Comparison of ENCODE assay signal across 17 cellular contexts in genomic region chr2:86138736-86139625, GRCh38. TPM values are rescaled to one million over a fixed set of nuclear protein-coding genes. Genes with fewer than 3 reads are reported as not detected.
DNase-seq lines count a peak whose midpoint lies in the region; ATAC-seq and TF ChIP-seq lines count a peak whose summit lies in the region.
"Had no signal": no experiment of that assay in that cellular context is flagged by ENCODE, and none has a peak within 500 bp of the region (broad histone marks: within the 10 kb centered on the region; RNA-seq: fewer than 3 reads in every experiment).

No MANE protein-coding gene starts in this region.

- H3K27ac Mint-ChIP-seq in Caco-2 (ENCODE audit: unreplicated experiment), result peak overlapping the region; percentile 49
- H3K27ac Mint-ChIP-seq in activated T-helper 2 cell treated with anti-CD3 and anti-CD28 coated beads, Interferon-gamma antibody, Interleukin-2, Interleukin-4, amounts not matched to agents 10 μg/mL and 5 μg/mL and 100 μg/mL, durations not matched to agents 14 hours and 24 hours and 36 hours, result peak overlapping the region; percentile 33

- H3K4me1 ChIP-seq in Caco-2, result no peaks in the 10 kb centered on the region
- H3K4me1 ChIP-seq in gastrocnemius medialis, result peaks cover 6 to 10% of the 10 kb centered on the region in 2 donors
- H3K4me1 ChIP-seq: esophagus squamous epithelium, Peyer's patch, vagina had no signal

- in situ Hi-C loops in gastrocnemius medialis (cut with MboI; ENCODE audit: low sequenced_read_pairs in 4 of 4), result no loop called here

- no peaks in the 10 kb centered on the region for H3K9me3 Mint-ChIP-seq in activated T-cell treated with anti-CD3 and anti-CD28 coated beads, Interleukin-2, amount 50 U/mL, for 4 hours
- no peaks in the 10 kb centered on the region for H3K9me3 Mint-ChIP-seq in Caco-2 (ENCODE audit: unreplicated experiment)
- H3K9me3 Mint-ChIP-seq in activated T-helper 2 cell treated with anti-CD3 and anti-CD28 coated beads, Interferon-gamma antibody, Interleukin-2, Interleukin-4, amounts not matched to agents 10 μg/mL and 5 μg/mL and 100 μg/mL, durations not matched to agents 14 hours and 24 hours and 36 hours, result no peaks in the 10 kb centered on the region

- H3K9me3 ChIP-seq in Caco-2 (no peaks in the 10 kb centered on the region), gastrocnemius medialis (no peaks in the 10 kb centered on the region), WERI-Rb-1 (ENCODE audit: severe bottlenecking) (no peaks in the 10 kb centered on the region)
- H3K9me3 ChIP-seq: esophagus squamous epithelium, Peyer's patch, vagina had no signal

- no TSS peak for BruUV-seq in Caco-2 (replicated peaks; lab: Mats Ljungman, UMichigan)

- TF ChIP-seq CTCF in Caco-2 (IDR thresholded peaks at IDR 0.05; ENCODE audit: insufficient read depth in 1 of 2, low read depth in 1 of 2, low read length in 1 of 2, severe bottlenecking in 1 of 2, unreplicated experiment in 1 of 2) (no peak), gastrocnemius medialis (IDR thresholded peaks at IDR 0.05 in 4 of 5, conservative IDR thresholded peaks at IDR 0.05 in 1 of 5) (no peak), WERI-Rb-1 (IDR thresholded peaks at IDR 0.05; ENCODE audit: low read depth, low read length) (no peak)

- ATAC-seq in activated T-cell treated with anti-CD3 and anti-CD28 coated beads, Interleukin-2, amount 50 U/mL, for 4 hours, result peak; percentile 29 to 61
- no peak for ATAC-seq in gastrocnemius medialis

- no peaks in the 10 kb centered on the region for H3K27me3 Mint-ChIP-seq in activated T-cell treated with anti-CD3 and anti-CD28 coated beads, Interleukin-2, amount 50 U/mL, for 4 hours (ENCODE audit: low read depth)
- H3K27me3 Mint-ChIP-seq in Caco-2 (ENCODE audit: insufficient read depth, unreplicated experiment), result no peaks in the 10 kb centered on the region
- no peaks in the 10 kb centered on the region for H3K27me3 Mint-ChIP-seq in activated T-helper 2 cell treated with anti-CD3 and anti-CD28 coated beads, Interferon-gamma antibody, Interleukin-2, Interleukin-4, amounts not matched to agents 10 μg/mL and 5 μg/mL and 100 μg/mL, durations not matched to agents 14 hours and 24 hours and 36 hours (ENCODE audit: low read depth)

- TF ChIP-seq POLR2A in gastrocnemius medialis (IDR thresholded peaks at IDR 0.05), result no peak

- peaks cover 58% of the 10 kb centered on the region for H3K36me3 Mint-ChIP-seq in activated T-cell treated with anti-CD3 and anti-CD28 coated beads, Interleukin-2, amount 50 U/mL, for 4 hours (ENCODE audit: insufficient read depth)
- peaks cover 97% of the 10 kb centered on the region for H3K36me3 Mint-ChIP-seq in Caco-2 (ENCODE audit: insufficient read depth, unreplicated experiment)
- peaks cover 87% of the 10 kb centered on the region for H3K36me3 Mint-ChIP-seq in activated T-helper 2 cell treated with anti-CD3 and anti-CD28 coated beads, Interferon-gamma antibody, Interleukin-2, Interleukin-4, amounts not matched to agents 10 μg/mL and 5 μg/mL and 100 μg/mL, durations not matched to agents 14 hours and 24 hours and 36 hours (ENCODE audit: low read depth)

- peaks cover 10% of the 10 kb centered on the region for H3K36me3 ChIP-seq in Caco-2 (ENCODE audit: control insufficient read depth, insufficient read depth, low read length)
- peaks cover 0 to 85% of the 10 kb centered on the region in 2 donors for H3K36me3 ChIP-seq in gastrocnemius medialis
- peaks cover 88% of the 10 kb centered on the region for H3K36me3 ChIP-seq in WERI-Rb-1

- DNase-seq in activated T-cell treated with anti-CD3 and anti-CD28 coated beads, Interleukin-2, amount 50 U/mL, for 4 hours, result no peak
- no peak for DNase-seq in activated T-cell treated with anti-CD3 and anti-CD28 coated beads, Interleukin-2, amount 50 U/mL, for 48 hours
- DNase-seq in Caco-2 (no peak), gastrocnemius medialis (no peak), WERI-Rb-1 (no peak), COLO668 (lab: John Stamatoyannopoulos, UW; ENCODE audit: unreplicated experiment) (no peak), D341Med (ENCODE audit: low spot score) (no peak)
- no peak for DNase-seq in activated T-helper 2 cell treated with anti-CD3 and anti-CD28 coated beads, Interferon-gamma antibody, Interleukin-2, Interleukin-4, amounts not matched to agents 10 μg/mL and 5 μg/mL and 100 μg/mL, durations not matched to agents 14 hours and 24 hours and 36 hours (ENCODE audit: low spot score)
- DNase-seq: activated effector memory CD4-positive, alpha-beta T cell treated with Interleukin-2 at 50 U/mL for 16 hours; effector memory CD4-positive, alpha-beta T cell; esophagus squamous epithelium; NCI-H1092; NCI-H2081 treated with DMSO at 0.1 percent for 48 hours; NK-92 treated with Interleukin-12 subunit alpha and Interleukin-12 subunit beta, amount 100 ng/mL, for 24 hours; Peyer's patch; stimulated activated CD4-positive, alpha-beta T cell treated with anti-CD3 and anti-CD28 coated beads, Interleukin-4, amount 100 ng/mL, for 1 hour had no signal

- intact Hi-C loops in Caco-2 (cut with micrococcal nuclease; ENCODE audit: unreplicated experiment) (no loop called here), gastrocnemius medialis (cut with DNase I; ENCODE audit: low total_unique reads) (no loop called here)
- intact Hi-C loops in activated T-helper 2 cell treated with anti-CD3 and anti-CD28 coated beads, Interferon-gamma antibody, Interleukin-2, Interleukin-4, amounts not matched to agents 10 μg/mL and 5 μg/mL and 100 μg/mL, durations not matched to agents 14 hours and 24 hours and 36 hours (cut with micrococcal nuclease), result no loop called here

- H3K27me3 ChIP-seq in Caco-2 (replicated peaks; ENCODE audit: control insufficient read depth, insufficient read depth, low read length) (no peaks in the 10 kb centered on the region), gastrocnemius medialis (no peaks in the 10 kb centered on the region), WERI-Rb-1 (ENCODE audit: insufficient read depth, low read depth, severe bottlenecking) (no peaks in the 10 kb centered on the region)
- H3K27me3 ChIP-seq: esophagus squamous epithelium, Peyer's patch, vagina had no signal

- H3K4me1 Mint-ChIP-seq in activated T-cell treated with anti-CD3 and anti-CD28 coated beads, Interleukin-2, amount 50 U/mL, for 4 hours (ENCODE audit: low read depth), result peaks cover 14% of the 10 kb centered on the region
- H3K4me1 Mint-ChIP-seq in Caco-2 (ENCODE audit: low read depth, unreplicated experiment), result no peaks in the 10 kb centered on the region
- H3K4me1 Mint-ChIP-seq in activated T-helper 2 cell treated with anti-CD3 and anti-CD28 coated beads, Interferon-gamma antibody, Interleukin-2, Interleukin-4, amounts not matched to agents 10 μg/mL and 5 μg/mL and 100 μg/mL, durations not matched to agents 14 hours and 24 hours and 36 hours (ENCODE audit: low read depth), result peaks cover 3% of the 10 kb centered on the region

- POLR2A ChIA-PET in Caco-2 (lab: Charles Lee), result interaction anchor here (0.7 kb wide), 1 partner anchor 136 kb away, joined by 4 read pairs; no protein-coding TSS in a partner anchor

- H3K4me3 Mint-ChIP-seq in activated T-cell treated with anti-CD3 and anti-CD28 coated beads, Interleukin-2, amount 50 U/mL, for 4 hours, result no peak overlapping the region
- H3K4me3 Mint-ChIP-seq in Caco-2 (ENCODE audit: unreplicated experiment), result no peak overlapping the region
- H3K4me3 Mint-ChIP-seq in activated T-helper 2 cell treated with anti-CD3 and anti-CD28 coated beads, Interferon-gamma antibody, Interleukin-2, Interleukin-4, amounts not matched to agents 10 μg/mL and 5 μg/mL and 100 μg/mL, durations not matched to agents 14 hours and 24 hours and 36 hours (ENCODE audit: low read depth), result no peak overlapping the region

- CTCF ChIA-PET in Caco-2 (lab: Charles Lee), result interaction anchor here (0.5 kb wide), 1 partner anchor 11 kb away, joined by 5 read pairs; no protein-coding TSS in a partner anchor

- H3K27ac ChIP-seq in gastrocnemius medialis (peak overlapping the region in 3 of 4 donors; percentile 81 to 87 (median 86)), WERI-Rb-1 (no peak overlapping the region)
- H3K27ac ChIP-seq: esophagus squamous epithelium, Peyer's patch, vagina had no signal

- no peak overlapping the region for H3K4me3 ChIP-seq in Caco-2 (ENCODE audit: low read depth, low read length)
- H3K4me3 ChIP-seq in gastrocnemius medialis, result no peak overlapping the region
- no peak overlapping the region for H3K4me3 ChIP-seq in WERI-Rb-1 (ENCODE audit: low read depth, low read length)
- H3K4me3 ChIP-seq: esophagus squamous epithelium, Peyer's patch, vagina had no signal

RNA-seq across cellular contexts. Expression of gene PTCD3, which starts 32.9 kb away (rescaled TPM):
- 100 to 1,000 TPM; 131 to 138 (median 138) TPM for total RNA-seq in activated T-cell treated with anti-CD3 and anti-CD28 coated beads, Interleukin-2, amount 50 U/mL, for 4 hours
- total RNA-seq in Caco-2 (2022), result 278 and 282 TPM in 2 replicates
- total RNA-seq in activated T-helper 2 cell treated with anti-CD3 and anti-CD28 coated beads, Interferon-gamma antibody, Interleukin-2, Interleukin-4, amounts not matched to agents 10 μg/mL and 5 μg/mL and 100 μg/mL, durations not matched to agents 14 hours and 24 hours and 36 hours, result 190 and 195 TPM in 2 replicates
- 100 to 1,000 TPM in 1 of 4 donors, 10 to 100 TPM in 3; 55.5 to 111 (median 68.2) TPM for total RNA-seq in gastrocnemius medialis

RNA-seq across cellular contexts. Expression of gene POLR1A, which starts 33.3 kb away (rescaled TPM):
- 10 to 100 TPM; 80.3 to 86.3 (median 81.4) TPM for total RNA-seq in activated T-cell treated with anti-CD3 and anti-CD28 coated beads, Interleukin-2, amount 50 U/mL, for 4 hours
- total RNA-seq in Caco-2 (2022) (73.8 and 79.5 TPM in 2 replicates), gastrocnemius medialis (10 to 100 TPM; 20.1 to 31.7 (median 29.4) TPM)
- total RNA-seq in activated T-helper 2 cell treated with anti-CD3 and anti-CD28 coated beads, Interferon-gamma antibody, Interleukin-2, Interleukin-4, amounts not matched to agents 10 μg/mL and 5 μg/mL and 100 μg/mL, durations not matched to agents 14 hours and 24 hours and 36 hours, result 54.5 and 61.8 TPM in 2 replicates

RNA-seq across cellular contexts. Expression of gene IMMT, which starts 56.3 kb away (rescaled TPM):
- 100 to 1,000 TPM; 135 to 166 (median 143) TPM for total RNA-seq in activated T-cell treated with anti-CD3 and anti-CD28 coated beads, Interleukin-2, amount 50 U/mL, for 4 hours
- 125 and 129 TPM in 2 replicates for total RNA-seq in Caco-2 (2022)
- total RNA-seq in activated T-helper 2 cell treated with anti-CD3 and anti-CD28 coated beads, Interferon-gamma antibody, Interleukin-2, Interleukin-4, amounts not matched to agents 10 μg/mL and 5 μg/mL and 100 μg/mL, durations not matched to agents 14 hours and 24 hours and 36 hours, result 160 and 180 TPM in 2 replicates
- 100 to 1,000 TPM in 3 of 4 donors, 10 to 100 TPM in 1; 83.5 to 153 (median 127) TPM for total RNA-seq in gastrocnemius medialis

Comparison
In these comparisons a context has a peak if more than half of its experiments do, and no peak if none do; other contexts are left out.
1. ATAC-seq: peak in activated T-cell treated with anti-CD3 and anti-CD28 coated beads, Interleukin-2, amount 50 U/mL, for 4 hours (2 of 2); none in gastrocnemius medialis (0 of 2).